ENCODE assay signal across 21 cellular contexts in genomic region chr3:71197841-71198565, GRCh38.
"Had no signal": no experiment of that assay in that cellular context is flagged by ENCODE, and none has a peak within 500 bp of the region (broad histone marks: within the 10 kb centered on the region; RNA-seq: fewer than 3 reads in every experiment).

No MANE protein-coding gene starts in this region.

- H3K27ac Mint-ChIP-seq: activated CD4-positive, alpha-beta T cell treated with anti-CD3 and anti-CD28 coated beads for 36 hours; memory B cell; stimulated activated effector memory CD8-positive, alpha-beta T cell treated with anti-CD3 and anti-CD28 coated beads, Interleukin-12 subunit alpha, Interleukin-12 subunit beta, amount 100 ng/mL, for 72 hours; T-helper 1 cell treated with Interleukin-12 subunit alpha and Interleukin-12 subunit beta and Interleukin-4 antibody, amounts not matched to agents 30 μg/mL and 1 μg/mL, for 36 hours; WTC11 had no signal

- H3K27ac ChIP-seq: heart right ventricle, skin epidermis, thoracic aorta, upper lobe of left lung had no signal

- H3K9me3 ChIP-seq: heart right ventricle, thoracic aorta, upper lobe of left lung had no signal

- H3K27me3 ChIP-seq: heart right ventricle, upper lobe of left lung had no signal

- H3K36me3 Mint-ChIP-seq: stimulated activated effector memory CD8-positive, alpha-beta T cell treated with anti-CD3 and anti-CD28 coated beads, Interleukin-12 subunit alpha, Interleukin-12 subunit beta, amount 100 ng/mL, for 72 hours had no signal

- H3K4me3 ChIP-seq: heart right ventricle, skin epidermis, thoracic aorta, upper lobe of left lung had no signal

- H3K9me3 Mint-ChIP-seq: memory B cell; naive B cell; stimulated activated effector memory CD8-positive, alpha-beta T cell treated with anti-CD3 and anti-CD28 coated beads, Interleukin-12 subunit alpha, Interleukin-12 subunit beta, amount 100 ng/mL, for 72 hours; T-helper 1 cell treated with Interleukin-12 subunit alpha and Interleukin-12 subunit beta and Interleukin-4 antibody, amounts not matched to agents 30 μg/mL and 1 μg/mL, for 36 hours; WTC11 had no signal

- DNase-seq: activated CD4-positive, alpha-beta T cell treated with anti-CD3 and anti-CD28 coated beads for 36 hours; activated CD4-positive, alpha-beta T cell treated with anti-CD3 and anti-CD28 coated beads, Interleukin-2, amount 50 U/mL, for 4 hours; activated CD8-positive, alpha-beta memory T cell treated with anti-CD3 and anti-CD28 coated beads for 24 hours; activated CD8-positive, alpha-beta memory T cell treated with anti-CD3 and anti-CD28 coated beads, Interleukin-2, amount 50 U/mL, for 4 hours; activated gamma-delta T cell; amygdala; cortex of kidney; heart right ventricle; islet precursor cell; left colon; naive B cell; right cardiac atrium; stimulated activated CD4-positive, alpha-beta T cell treated with anti-CD3 and anti-CD28 coated beads, Interleukin-1b, Interleukin-23, amount 100 ng/mL, for 48 hours; T1000 had no signal

- H3K4me3 Mint-ChIP-seq: activated CD4-positive, alpha-beta T cell treated with anti-CD3 and anti-CD28 coated beads for 36 hours; memory B cell; naive B cell; stimulated activated effector memory CD8-positive, alpha-beta T cell treated with anti-CD3 and anti-CD28 coated beads, Interleukin-12 subunit alpha, Interleukin-12 subunit beta, amount 100 ng/mL, for 72 hours; T-helper 1 cell treated with Interleukin-12 subunit alpha and Interleukin-12 subunit beta and Interleukin-4 antibody, amounts not matched to agents 30 μg/mL and 1 μg/mL, for 36 hours; WTC11 had no signal

- H3K27me3 Mint-ChIP-seq: activated CD4-positive, alpha-beta T cell treated with anti-CD3 and anti-CD28 coated beads for 36 hours; memory B cell; naive B cell had no signal
